In the genomic region with DNA sequence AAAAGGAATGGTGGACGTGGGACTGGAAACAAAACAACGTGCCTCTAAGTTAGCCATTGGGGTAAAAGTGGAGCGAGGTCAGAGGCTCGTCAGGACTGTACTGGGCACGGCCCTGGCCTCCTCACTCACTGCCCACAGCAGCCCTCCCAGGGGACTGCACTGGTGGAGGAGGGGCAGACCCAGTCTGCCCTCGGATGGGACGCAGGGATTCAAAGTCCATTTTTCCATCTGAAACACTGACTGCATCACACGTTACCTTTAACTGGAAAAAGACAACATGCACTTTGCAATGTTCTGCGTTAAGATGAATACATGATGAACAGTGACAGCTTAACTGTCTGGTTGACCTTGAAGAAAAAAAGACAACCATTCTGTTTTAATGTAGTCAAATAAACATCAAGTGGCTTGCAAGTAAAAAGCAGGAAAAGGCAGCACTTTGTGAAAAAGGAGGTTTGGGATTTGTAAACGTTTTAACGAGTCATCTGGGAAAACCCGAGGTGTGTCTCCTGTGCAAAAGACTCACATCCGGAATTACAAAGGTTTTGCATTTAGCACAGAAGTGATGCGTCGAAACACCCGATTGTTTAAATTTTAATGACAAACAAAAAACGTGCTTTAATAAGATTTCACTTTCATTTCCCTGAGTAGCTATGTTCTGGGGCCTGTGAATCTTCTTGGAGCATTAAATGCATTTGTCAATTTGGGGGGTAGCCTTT, we compare ENCODE assay signal across 14 cellular contexts. TPM values are rescaled to one million over a fixed set of nuclear protein-coding genes. Genes with fewer than 3 reads are reported as not detected.
DNase-seq lines count a peak whose midpoint lies in the region; ATAC-seq, FAIRE-seq and TF ChIP-seq lines count a peak whose summit lies in the region.
"Had no signal": no experiment of that assay in that cellular context is flagged by ENCODE, and none has a peak within 500 bp of the region (broad histone marks: within the 10 kb centered on the region; RNA-seq: fewer than 3 reads in every experiment).

No MANE protein-coding gene starts in this region.

- H2AK5ac ChIP-seq in H9 (ENCODE audit: insufficient read length, low read length): no peak overlapping the region

- CTCF ChIA-PET in activated B cell treated with CpG ODN at 0.5 μM for 24 hours (lab: Charles Lee): no interaction called here

- no peak overlapping the region for H4K91ac ChIP-seq in H9 (ENCODE audit: insufficient read length, low read depth, low read length)

- H3K56ac ChIP-seq in H9 (ENCODE audit: insufficient read length, low read depth, low read length): no peak overlapping the region

- WGBS in H9 (ENCODE audit: extremely low coverage, insufficient read length, low lambda C conversion rate): no CpG with 5 or more reads among the region's 17 CpGs
- WGBS in right lobe of liver (ENCODE audit: insufficient coverage, low coverage, low lambda C conversion rate, missing lambda C conversion rate): 43% methylated on average over 14 of the region's 17 CpGs

- peaks cover 31 to 65% (median 56%) of the 10 kb centered on the region in 4 donors for H3K4me1 Mint-ChIP-seq in CD4-positive, CD25-positive, alpha-beta regulatory T cell
- H3K4me1 Mint-ChIP-seq in H9 (peaks cover 30 to 36% of the 10 kb centered on the region in 2 experiments), activated B cell treated with CpG ODN at 0.5 μM for 24 hours (peaks cover 55% of the 10 kb centered on the region)

- ATAC-seq in CD4-positive, CD25-positive, alpha-beta regulatory T cell (ENCODE audit: low read depth in 2 of 2): no peak
- ATAC-seq in activated B cell treated with CpG ODN at 0.5 μM for 24 hours (ENCODE audit: low read depth): no peak
- ATAC-seq in right lobe of liver: peak; percentile 9 to 49 (median 44)
- ATAC-seq: activated naive CD8-positive, alpha-beta T cell treated with anti-CD3 and anti-CD28 coated beads, Interleukin-2, amount 50 U/mL, for 24 hours; mucosa of descending colon; stimulated activated naive B cell treated with anti-CD40 and anti-IgM and Interleukin-4, amounts not matched to agents 10 μg/mL and 1 μg/mL and 100 μg/mL, for 72 hours had no signal

- H3K23ac ChIP-seq in H9 (ENCODE audit: insufficient read length, low read depth, low read length): no peak overlapping the region

- no peak overlapping the region for H2AFZ ChIP-seq in H9 (ENCODE audit: low read length)

- no peak for TF ChIP-seq POLR2A in right lobe of liver (IDR thresholded peaks at IDR 0.05)

- peak overlapping the region; percentile 64 for H3K27ac ChIP-seq in CD4-positive, CD25-positive, alpha-beta regulatory T cell (ENCODE audit: insufficient read depth, low read length, poor library complexity, severe bottlenecking)
- no peak overlapping the region for H3K27ac ChIP-seq in H9 (ENCODE audit: insufficient read length, low read depth, low read length)
- no peak overlapping the region for H3K27ac ChIP-seq in right lobe of liver
- H3K27ac ChIP-seq: prostate gland had no signal

- no peak overlapping the region for H2BK5ac ChIP-seq in H9 (ENCODE audit: insufficient read length, low read length)

- H4K8ac ChIP-seq in H9 (replicated peaks; ENCODE audit: insufficient read length, low read depth, low read length): no peak overlapping the region

- no peak overlapping the region for H3K4me2 ChIP-seq in H9 (ENCODE audit: insufficient read depth, insufficient read length, low read length)

- H3K4me1 ChIP-seq in CD4-positive, CD25-positive, alpha-beta regulatory T cell (ENCODE audit: control insufficient read depth, insufficient read depth, low read length, poor library complexity, severe bottlenecking): peaks cover 50% of the 10 kb centered on the region
- no peaks in the 10 kb centered on the region; the same call in 1 of the 2 replicates for H3K4me1 ChIP-seq in H9 (ENCODE audit: insufficient read depth, low read length)
- H3K4me1 ChIP-seq in right lobe of liver: peaks cover 0 to 25% (median 9%) of the 10 kb centered on the region in 4 donors
- H3K4me1 ChIP-seq: prostate gland had no signal

- peak overlapping the region; percentile 28 for H3K4me3 ChIP-seq in CD4-positive, CD25-positive, alpha-beta regulatory T cell (ENCODE audit: low read depth, low read length)
- no peak overlapping the region for H3K4me3 ChIP-seq in right lobe of liver
- H3K4me3 ChIP-seq: mucosa of descending colon, prostate gland had no signal

- no peak overlapping the region for H2BK20ac ChIP-seq in H9 (ENCODE audit: low read depth, low read length, poor library complexity, severe bottlenecking)

- intact Hi-C loops in activated B cell treated with CpG ODN at 0.5 μM for 24 hours (cut with micrococcal nuclease) (no loop called here), right lobe of liver (cut with DNase I) (no loop called here)

- no peaks in the 10 kb centered on the region for H3K36me3 ChIP-seq in CD4-positive, CD25-positive, alpha-beta regulatory T cell (ENCODE audit: control insufficient read depth, insufficient read depth, low read length)
- H3K36me3 ChIP-seq in right lobe of liver: no peaks in the 10 kb centered on the region
- H3K36me3 ChIP-seq: prostate gland had no signal

- H4K20me1 ChIP-seq in H9 (ENCODE audit: control insufficient read depth, insufficient read depth, insufficient read length): no peaks in the 10 kb centered on the region

- no peaks in the 10 kb centered on the region for H3K27me3 Mint-ChIP-seq in CD4-positive, CD25-positive, alpha-beta regulatory T cell
- H3K27me3 Mint-ChIP-seq in H9 (ENCODE audit: low read depth) (peaks cover 9% of the 10 kb centered on the region), activated B cell treated with CpG ODN at 0.5 μM for 24 hours (no peaks in the 10 kb centered on the region)
- H3K27me3 Mint-ChIP-seq: activated naive CD8-positive, alpha-beta T cell treated with anti-CD3 and anti-CD28 coated beads, Interleukin-2, amount 50 U/mL, for 24 hours; stimulated activated naive B cell treated with anti-CD40 and anti-IgM and Interleukin-4, amounts not matched to agents 10 μg/mL and 1 μg/mL and 100 μg/mL, for 72 hours had no signal

- H3K14ac ChIP-seq in H9 (ENCODE audit: insufficient read depth, low read length): no peak overlapping the region

- no peaks in the 10 kb centered on the region for H3K36me3 Mint-ChIP-seq in CD4-positive, CD25-positive, alpha-beta regulatory T cell
- no peaks in the 10 kb centered on the region for H3K36me3 Mint-ChIP-seq in H9 (ENCODE audit: insufficient read depth in 1 of 3, low read depth in 3 of 3)
- H3K36me3 Mint-ChIP-seq in activated B cell treated with CpG ODN at 0.5 μM for 24 hours (ENCODE audit: low read depth): peaks cover 3% of the 10 kb centered on the region

- no peak overlapping the region for H3T11ph ChIP-seq in H9 (ENCODE audit: low read length)

- H3K9ac ChIP-seq in H9 (ENCODE audit: extremely low read depth, insufficient read length, low read length): no peak overlapping the region

- DNase-seq in CD4-positive, CD25-positive, alpha-beta regulatory T cell: no peak
- DNase-seq in H9: no peak
- DNase-seq in activated B cell treated with CpG ODN at 0.5 μM for 24 hours: no peak
- DNase-seq in right lobe of liver: peak in 1 of 3 donors; percentile 42
- no peak for DNase-seq in EL
- DNase-seq in NOMO-1 treated with DMSO at 0.1 percent for 48 hours (lab: John Stamatoyannopoulos, UW; ENCODE audit: unreplicated experiment): no peak
- DNase-seq in NCI-H82 treated with DMSO at 0.1 percent for 48 hours (lab: John Stamatoyannopoulos, UW; ENCODE audit: unreplicated experiment): no peak
- no peak for DNase-seq in HTR-8/SVneo (ENCODE audit: insufficient read length, low spot score)
- DNase-seq: activated naive CD8-positive, alpha-beta T cell treated with anti-CD3 and anti-CD28 coated beads, Interleukin-2, amount 50 U/mL, for 24 hours; mucosa of descending colon; NCI-H2171; stimulated activated naive B cell treated with anti-CD40 and anti-IgM and Interleukin-4, amounts not matched to agents 10 μg/mL and 1 μg/mL and 100 μg/mL, for 72 hours; T-helper 9 cell had no signal

- H3K4ac ChIP-seq in H9 (ENCODE audit: low read depth, low read length): no peak overlapping the region

- H3K79me1 ChIP-seq in H9 (ENCODE audit: insufficient read depth, low read depth, low read length, poor library complexity, severe bottlenecking): no peaks in the 10 kb centered on the region

- H3K27me3 ChIP-seq in CD4-positive, CD25-positive, alpha-beta regulatory T cell (ENCODE audit: control insufficient read depth, insufficient read depth, low read length): no peaks in the 10 kb centered on the region
- 0 out of 2 replicates have a peak, but pooled peaks cover 2% of the 10 kb centered on the region for H3K27me3 ChIP-seq in H9 (ENCODE audit: insufficient read depth, low read length)
- H3K27me3 ChIP-seq in right lobe of liver: no peaks in the 10 kb centered on the region

- FAIRE-seq in HTR-8/SVneo (lab: Jason Lieb, UNC): no peak

- H2BK12ac ChIP-seq in H9 (ENCODE audit: insufficient read length, low read depth, low read length): no peak overlapping the region

- POLR2A ChIA-PET in activated B cell treated with CpG ODN at 0.5 μM for 24 hours (lab: Charles Lee): interaction anchor here (0.6 to 3.9 kb wide), 4 partner anchors 9 to 265 kb away, joined by 3 to 39 read pairs (median 18); a partner anchor contains a TSS

- H3K9me3 Mint-ChIP-seq in CD4-positive, CD25-positive, alpha-beta regulatory T cell: no peaks in the 10 kb centered on the region
- no peaks in the 10 kb centered on the region; a peak in 1 of 5 replicates for H3K9me3 Mint-ChIP-seq in H9
- H3K9me3 Mint-ChIP-seq in activated B cell treated with CpG ODN at 0.5 μM for 24 hours: no peaks in the 10 kb centered on the region
- H3K9me3 Mint-ChIP-seq: activated naive CD8-positive, alpha-beta T cell treated with anti-CD3 and anti-CD28 coated beads, Interleukin-2, amount 50 U/mL, for 24 hours had no signal

- no peak overlapping the region for H2BK120ac ChIP-seq in H9 (ENCODE audit: low read depth, low read length, poor library complexity, severe bottlenecking)

- no peaks in the 10 kb centered on the region for H3K23me2 ChIP-seq in H9 (ENCODE audit: insufficient read length, low read depth, low read length, poor library complexity, severe bottlenecking)

- H3K27ac Mint-ChIP-seq in CD4-positive, CD25-positive, alpha-beta regulatory T cell: peak overlapping the region; percentile 42 to 86 (median 57)
- H3K27ac Mint-ChIP-seq in H9: no peak overlapping the region
- H3K27ac Mint-ChIP-seq in activated B cell treated with CpG ODN at 0.5 μM for 24 hours: no peak overlapping the region
- H3K27ac Mint-ChIP-seq: activated naive CD8-positive, alpha-beta T cell treated with anti-CD3 and anti-CD28 coated beads, Interleukin-2, amount 50 U/mL, for 24 hours; stimulated activated naive B cell treated with anti-CD40 and anti-IgM and Interleukin-4, amounts not matched to agents 10 μg/mL and 1 μg/mL and 100 μg/mL, for 72 hours had no signal

- TF ChIP-seq CTCF in H9 (conservative IDR thresholded peaks at IDR 0.05): no peak
- no peak for TF ChIP-seq CTCF in activated B cell treated with CpG ODN at 0.5 μM for 24 hours (IDR thresholded peaks at IDR 0.05)
- no peak for TF ChIP-seq CTCF in right lobe of liver (IDR thresholded peaks at IDR 0.05)

- no peaks in the 10 kb centered on the region for H3K9me3 ChIP-seq in CD4-positive, CD25-positive, alpha-beta regulatory T cell (ENCODE audit: control insufficient read depth in 2 of 2, low read length in 2 of 2)
- H3K9me3 ChIP-seq in H9 (ENCODE audit: control insufficient read depth, low read depth, low read length) (no peaks in the 10 kb centered on the region), right lobe of liver (no peaks in the 10 kb centered on the region)
- H3K9me3 ChIP-seq: mucosa of descending colon, prostate gland had no signal

- no peak overlapping the region for H2BK15ac ChIP-seq in H9 (ENCODE audit: low read depth, low read length)

- no peak overlapping the region for H4K5ac ChIP-seq in H9 (ENCODE audit: insufficient read length, low read depth, low read length)

- peak overlapping the region in 2 of 4 donors; percentile 52 to 77 for H3K4me3 Mint-ChIP-seq in CD4-positive, CD25-positive, alpha-beta regulatory T cell
- H3K4me3 Mint-ChIP-seq in H9 (no peak overlapping the region), activated B cell treated with CpG ODN at 0.5 μM for 24 hours (peak overlapping the region; percentile 15)
- H3K4me3 Mint-ChIP-seq: activated naive CD8-positive, alpha-beta T cell treated with anti-CD3 and anti-CD28 coated beads, Interleukin-2, amount 50 U/mL, for 24 hours; stimulated activated naive B cell treated with anti-CD40 and anti-IgM and Interleukin-4, amounts not matched to agents 10 μg/mL and 1 μg/mL and 100 μg/mL, for 72 hours had no signal

- no peaks in the 10 kb centered on the region for H3K79me2 ChIP-seq in H9 (ENCODE audit: insufficient read depth, low read length)

- peak overlapping the region; percentile 18 for H3K18ac ChIP-seq in H9 (ENCODE audit: insufficient read length, low read depth, low read length)

RNA-seq across cellular contexts. Expression of a gene that starts 18.8 kb away (rescaled TPM):
- total RNA-seq in CD4-positive, CD25-positive, alpha-beta regulatory T cell: 1,887 TPM
- 100 to 1,000 TPM; 630 to 812 (median 656) TPM for polyA plus RNA-seq in CD4-positive, CD25-positive, alpha-beta regulatory T cell
- total RNA-seq in H9 (2021) (19.3 and 20.9 TPM in 2 replicates), activated B cell treated with CpG ODN at 0.5 μM for 24 hours (134 and 151 TPM in 2 replicates), right lobe of liver (10 to 100 TPM; 25.2 to 86.4 (median 75.2) TPM)

Comparison
In these comparisons a context has a peak if more than half of its experiments do, and no peak if none do; other contexts are left out.
1. ATAC-seq: peak in right lobe of liver (4 of 4); none in CD4-positive, CD25-positive, alpha-beta regulatory T cell (0 of 2) and activated B cell treated with CpG ODN at 0.5 μM for 24 hours (single experiment).
2. H3K27ac Mint-ChIP-seq: peak in CD4-positive, CD25-positive, alpha-beta regulatory T cell (3 of 3); none in H9 (0 of 3) and activated B cell treated with CpG ODN at 0.5 μM for 24 hours (single experiment).
3. RNA of a gene that starts 18.8 kb away (total RNA-seq): 1,887 TPM in CD4-positive, CD25-positive, alpha-beta regulatory T cell (single experiment); 134 to 151 TPM in activated B cell treated with CpG ODN at 0.5 μM for 24 hours, 25.2 to 86.4 TPM in right lobe of liver and 19.3 to 20.9 TPM in H9; every median in the first group is over 10 times any median in the second.